Comparison of ENCODE assay signal across 12 cellular contexts in genomic region chr11:134040386-134041297, GRCh38. TPM values are rescaled to one million over a fixed set of nuclear protein-coding genes. Genes with fewer than 3 reads are reported as not detected.
DNase-seq lines count a peak whose midpoint lies in the region; ATAC-seq, FAIRE-seq and TF ChIP-seq lines count a peak whose summit lies in the region.
"Had no signal": no experiment of that assay in that cellular context is flagged by ENCODE, and none has a peak within 500 bp of the region (broad histone marks: within the 10 kb centered on the region; RNA-seq: fewer than 3 reads in every experiment).

No MANE protein-coding gene starts in this region.

- H4K20me1 ChIP-seq in MM.1S (ENCODE audit: insufficient read depth, low read length), result no peaks in the 10 kb centered on the region

- TF ChIP-seq CTCF in left ventricle myocardium inferior (IDR thresholded peaks at IDR 0.05; ENCODE audit: borderline replicate concordance) (no peak), bronchial epithelial cell (IDR thresholded peaks at IDR 0.05; ENCODE audit: insufficient read depth, low read length, severe bottlenecking) (no peak), MM.1S (IDR thresholded peaks at IDR 0.05; ENCODE audit: low read length) (no peak)

- peaks cover 0 to 8% of the 10 kb centered on the region in 2 donors for H3K36me3 Mint-ChIP-seq in activated naive CD4-positive, alpha-beta T cell treated with anti-CD3 and anti-CD28 coated beads, Interleukin-2, amount 50 U/mL, for 72 hours
- H3K36me3 Mint-ChIP-seq: stimulated activated memory B cell treated with anti-CD40 and anti-IgM and Interleukin-4, amounts not matched to agents 10 μg/mL and 1 μg/mL and 100 μg/mL, for 72 hours had no signal

- no peak overlapping the region for H3K4me2 ChIP-seq in MM.1S (ENCODE audit: low read depth, low read length)

- no peak for FAIRE-seq in bronchial epithelial cell (lab: Jason Lieb, UNC)

- no peaks in the 10 kb centered on the region for H3F3A ChIP-seq in MM.1S (ENCODE audit: insufficient read depth, low read length)

- H3K9me2 ChIP-seq in MM.1S (replicated peaks; ENCODE audit: insufficient read depth, low read length), result no peaks in the 10 kb centered on the region

- intact Hi-C loops in left ventricle myocardium inferior (cut with micrococcal nuclease) (no loop called here), Right ventricle myocardium inferior (cut with DNase I) (loop anchor here (10.0 kb wide), 1 partner anchor 184 kb away; the partner anchor contains the start of genes NCAPD3 and VPS26B)

- H3K9me3 ChIP-seq in left ventricle myocardium inferior (replicated peaks) (no peaks in the 10 kb centered on the region), mucosa of rectum (ENCODE audit: control insufficient read depth in 2 of 2, low read length in 2 of 2) (no peaks in the 10 kb centered on the region), MM.1S (replicated peaks; ENCODE audit: insufficient read depth, low read length) (no peaks in the 10 kb centered on the region)

- peak overlapping the region; percentile 38 for H3K27ac ChIP-seq in left ventricle myocardium inferior (replicated peaks)
- H3K27ac ChIP-seq in mucosa of rectum (ENCODE audit: low read depth in 2 of 2, low read length in 2 of 2), result peak overlapping the region; percentile 15 to 29
- no peak overlapping the region for H3K27ac ChIP-seq in MM.1S (ENCODE audit: low read length)

- H3K27me3 ChIP-seq in left ventricle myocardium inferior (ENCODE audit: low read depth) (no peaks in the 10 kb centered on the region), bronchial epithelial cell (ENCODE audit: control insufficient read depth, insufficient read depth, low read length) (no peaks in the 10 kb centered on the region), mucosa of rectum (ENCODE audit: control insufficient read depth in 2 of 2, insufficient read depth in 2 of 2, low read length in 2 of 2) (no peaks in the 10 kb centered on the region), MM.1S (replicated peaks; ENCODE audit: insufficient read depth, low read length) (no peaks in the 10 kb centered on the region)

- ATAC-seq in Right ventricle myocardium inferior, result no peak
- ATAC-seq in activated naive CD4-positive, alpha-beta T cell treated with anti-CD3 and anti-CD28 coated beads, Interleukin-2, amount 50 U/mL, for 72 hours, result no peak
- no peak for ATAC-seq in GM21717 (IDR thresholded peaks at IDR 0.05; ENCODE audit: unreplicated experiment)
- ATAC-seq in HG02970 (IDR thresholded peaks at IDR 0.05; ENCODE audit: low FRiP score, unreplicated experiment), result no peak
- ATAC-seq: stimulated activated memory B cell treated with anti-CD40 and anti-IgM and Interleukin-4, amounts not matched to agents 10 μg/mL and 1 μg/mL and 100 μg/mL, for 72 hours had no signal

- peaks cover 70% of the 10 kb centered on the region for H3K4me1 ChIP-seq in left ventricle myocardium inferior
- peaks cover 11 to 13% of the 10 kb centered on the region in 2 donors for H3K4me1 ChIP-seq in mucosa of rectum (ENCODE audit: control insufficient read depth in 2 of 2, insufficient read depth in 2 of 2, low read length in 2 of 2)
- H3K4me1 ChIP-seq in MM.1S (ENCODE audit: low read length), result no peaks in the 10 kb centered on the region

- H3K9me3 Mint-ChIP-seq in activated naive CD4-positive, alpha-beta T cell treated with anti-CD3 and anti-CD28 coated beads, Interleukin-2, amount 50 U/mL, for 72 hours, result peaks cover 0 to 2% of the 10 kb centered on the region in 2 donors
- H3K9me3 Mint-ChIP-seq: stimulated activated memory B cell treated with anti-CD40 and anti-IgM and Interleukin-4, amounts not matched to agents 10 μg/mL and 1 μg/mL and 100 μg/mL, for 72 hours had no signal

- H3K9ac ChIP-seq in mucosa of rectum (ENCODE audit: low read depth in 1 of 2, low read length in 2 of 2) (no peak overlapping the region), MM.1S (ENCODE audit: low read length) (no peak overlapping the region)

- H2AFZ ChIP-seq in MM.1S (ENCODE audit: low read length), result no peak overlapping the region

- no peak overlapping the region for H3K4me3 ChIP-seq in left ventricle myocardium inferior
- no peak overlapping the region for H3K4me3 ChIP-seq in bronchial epithelial cell (ENCODE audit: low read depth, low read length)
- H3K4me3 ChIP-seq in mucosa of rectum (ENCODE audit: low read length in 2 of 2), result no peak overlapping the region
- H3K4me3 ChIP-seq in MM.1S (ENCODE audit: low read length), result no peak overlapping the region
- H3K4me3 ChIP-seq: skin epidermis had no signal

- no peak overlapping the region for H3K27ac Mint-ChIP-seq in activated naive CD4-positive, alpha-beta T cell treated with anti-CD3 and anti-CD28 coated beads, Interleukin-2, amount 50 U/mL, for 72 hours
- H3K27ac Mint-ChIP-seq: stimulated activated memory B cell treated with anti-CD40 and anti-IgM and Interleukin-4, amounts not matched to agents 10 μg/mL and 1 μg/mL and 100 μg/mL, for 72 hours had no signal

- H3K79me2 ChIP-seq in MM.1S (ENCODE audit: low read length), result no peaks in the 10 kb centered on the region

- H3K36me3 ChIP-seq in left ventricle myocardium inferior (no peaks in the 10 kb centered on the region), bronchial epithelial cell (ENCODE audit: control insufficient read depth, insufficient read depth, low read length) (no peaks in the 10 kb centered on the region), mucosa of rectum (ENCODE audit: control insufficient read depth in 2 of 2, insufficient read depth in 2 of 2, low read length in 2 of 2) (no peaks in the 10 kb centered on the region), MM.1S (replicated peaks; ENCODE audit: insufficient read depth, low read length) (no peaks in the 10 kb centered on the region)

- DNase-seq in left ventricle myocardium inferior (no peak), Right ventricle myocardium inferior (ENCODE audit: missing footprints) (no peak), bronchial epithelial cell (ENCODE audit: low read depth) (peak; percentile 58), MM.1S (no peak)
- no peak for DNase-seq in activated naive CD4-positive, alpha-beta T cell treated with anti-CD3 and anti-CD28 coated beads, Interleukin-2, amount 50 U/mL, for 72 hours (ENCODE audit: low spot score in 2 of 2)
- DNase-seq: activated CD4-positive, alpha-beta T cell treated with anti-CD3 and anti-CD28 coated beads for 1 hour; activated gamma-delta T cell had no signal

RNA-seq across cellular contexts. Expression of gene JAM3, which starts 28.2 kb away (rescaled TPM):
- total RNA-seq in left ventricle myocardium inferior (36.2 TPM), Right ventricle myocardium inferior (22.5 TPM), bronchial epithelial cell (0.26 and 1.6 TPM in 2 replicates)
- total RNA-seq in activated naive CD4-positive, alpha-beta T cell treated with anti-CD3 and anti-CD28 coated beads, Interleukin-2, amount 50 U/mL, for 72 hours, result 10 to 100 TPM in 1 of 2 donors, under 1 TPM in 1; 0.98 to 17.7 TPM
